Comparison of ENCODE assay signal across 9 cellular contexts in genomic region chr16:2842340-2843000, GRCh38. TPM values are rescaled to one million over a fixed set of nuclear protein-coding genes. Genes with fewer than 3 reads are reported as not detected.
DNase-seq lines count a peak whose midpoint lies in the region; TF ChIP-seq lines count a peak whose summit lies in the region.
"Had no signal": no experiment of that assay in that cellular context is flagged by ENCODE, and none has a peak within 500 bp of the region (broad histone marks: within the 10 kb centered on the region; RNA-seq: fewer than 3 reads in every experiment).

No MANE protein-coding gene starts in this region.

- no peak overlapping the region for H3K4me2 ChIP-seq in mesenchymal stem cell (ENCODE audit: low read length, poor library complexity, severe bottlenecking)

- 64% methylated on average over 40 of the region's 40 CpGs for WGBS in mesenchymal stem cell

- H2BK5ac ChIP-seq in mesenchymal stem cell (ENCODE audit: low read depth, low read length, poor library complexity, severe bottlenecking), result no peak overlapping the region

- H4K91ac ChIP-seq in mesenchymal stem cell (ENCODE audit: low read length), result peak overlapping the region; percentile 9

- H3K4ac ChIP-seq in mesenchymal stem cell (ENCODE audit: low read depth in 1 of 2, low read length in 2 of 2), result no peak overlapping the region

- no peaks in the 10 kb centered on the region for H3K79me1 ChIP-seq in mesenchymal stem cell (replicated peaks; ENCODE audit: low read length, poor library complexity, severe bottlenecking)

- TF ChIP-seq CTCF in colonic mucosa (IDR thresholded peaks at IDR 0.05), result peak; percentile 31

- no peaks in the 10 kb centered on the region for H3K9me3 ChIP-seq in colonic mucosa
- no peaks in the 10 kb centered on the region for H3K9me3 ChIP-seq in mesenchymal stem cell (ENCODE audit: control insufficient read depth, low read length)

- H2BK12ac ChIP-seq in mesenchymal stem cell (ENCODE audit: low read length in 2 of 2), result no peak overlapping the region

- no peak overlapping the region for H2AFZ ChIP-seq in mesenchymal stem cell (ENCODE audit: low read depth, low read length)

- no peak overlapping the region for H3K18ac ChIP-seq in mesenchymal stem cell (ENCODE audit: low read depth in 1 of 2, low read length in 2 of 2)

- no peak overlapping the region for H3K27ac ChIP-seq in colonic mucosa
- H3K27ac ChIP-seq in mesenchymal stem cell (ENCODE audit: low read length, poor library complexity, severe bottlenecking), result no peak overlapping the region

- no peak overlapping the region for H2BK15ac ChIP-seq in mesenchymal stem cell (ENCODE audit: low read depth, poor library complexity, severe bottlenecking)

- H3K14ac ChIP-seq in mesenchymal stem cell (ENCODE audit: low read length in 2 of 2), result no peak overlapping the region

- H3K23ac ChIP-seq in mesenchymal stem cell (ENCODE audit: low read length in 2 of 2), result no peak overlapping the region

- H3K27me3 ChIP-seq in colonic mucosa (no peaks in the 10 kb centered on the region), mesenchymal stem cell (ENCODE audit: control insufficient read depth in 1 of 2, insufficient read depth in 1 of 2, low read length in 2 of 2) (no peaks in the 10 kb centered on the region)

- H2BK120ac ChIP-seq in mesenchymal stem cell (ENCODE audit: low read depth, low read length), result no peak overlapping the region

- H2AK5ac ChIP-seq in mesenchymal stem cell (ENCODE audit: low read length, severe bottlenecking), result no peak overlapping the region

- DNase-seq in NCI-H82 (lab: John Stamatoyannopoulos, UW) (peak; percentile 42), NCI-H82 treated with DMSO at 0.1 percent for 48 hours (lab: John Stamatoyannopoulos, UW; ENCODE audit: unreplicated experiment) (no peak), colonic mucosa (peak; percentile 53), mesenchymal stem cell (no peak), dedifferentiated amniotic fluid mesenchymal stem cell (ENCODE audit: extremely low spot score) (no peak), putamen (ENCODE audit: low spot score) (no peak)
- DNase-seq in activated CD4-positive, alpha-beta T cell treated with anti-CD3 and anti-CD28 coated beads for 48 hours, result peak; percentile 95
- DNase-seq in stimulated activated CD8-positive, alpha-beta memory T cell treated with anti-CD3 and anti-CD28 coated beads, Interleukin-7, amount 100 ng/mL, for 1 hour (ENCODE audit: low read depth in 2 of 2), result peak; percentile 40 to 44

- no peaks in the 10 kb centered on the region for H3K4me1 ChIP-seq in colonic mucosa
- H3K4me1 ChIP-seq in mesenchymal stem cell (ENCODE audit: control insufficient read depth, insufficient read depth, low read depth, low read length), result peaks cover 13% of the 10 kb centered on the region

- intact Hi-C loops in colonic mucosa (cut with DNase I), result no loop called here

- H3K9ac ChIP-seq in colonic mucosa (ENCODE audit: low read depth in 2 of 2, low read length in 2 of 2) (no peak overlapping the region), mesenchymal stem cell (ENCODE audit: low read length) (no peak overlapping the region)

- H4K8ac ChIP-seq in mesenchymal stem cell (ENCODE audit: low read length), result no peak overlapping the region

- H3K4me3 ChIP-seq in colonic mucosa (no peak overlapping the region), mesenchymal stem cell (ENCODE audit: insufficient read depth in 1 of 2, low read depth in 1 of 2, low read length in 2 of 2) (peak overlapping the region in 1 of 2 experiments; percentile 62)

- no peaks in the 10 kb centered on the region for H3K36me3 ChIP-seq in colonic mucosa
- no peaks in the 10 kb centered on the region for H3K36me3 ChIP-seq in mesenchymal stem cell (ENCODE audit: control insufficient read depth in 1 of 2, insufficient read depth in 2 of 2, low read depth in 1 of 2, low read length in 2 of 2)

RNA-seq across cellular contexts. Expression of gene ZG16B, which starts 12.4 kb away (rescaled TPM):
- 10 to 100 TPM; 34.1 to 62.1 TPM for total RNA-seq in colonic mucosa
- polyA plus RNA-seq in mesenchymal stem cell (2013, experiment 1 of 2), result 2.2 TPM
- polyA plus RNA-seq in mesenchymal stem cell (2013, experiment 2 of 2), result 2.3 TPM

RNA-seq across cellular contexts. Expression of gene PRSS22, which starts 15.5 kb away (rescaled TPM):
- 1 to 10 TPM; 6.1 to 6.7 TPM for total RNA-seq in colonic mucosa
- polyA plus RNA-seq in mesenchymal stem cell (2013, experiment 1 of 2), result not detected
- polyA plus RNA-seq in mesenchymal stem cell (2013, experiment 2 of 2), result not detected

RNA-seq across cellular contexts. Expression of gene PRSS21, which starts 25.4 kb away (rescaled TPM):
- 1 to 10 TPM; 1.1 to 2.6 TPM for total RNA-seq in colonic mucosa
- not detected for polyA plus RNA-seq in mesenchymal stem cell (2013, experiment 1 of 2)
- polyA plus RNA-seq in mesenchymal stem cell (2013, experiment 2 of 2), result not detected

RNA-seq across cellular contexts. Expression of gene FLYWCH2, which starts 40.5 kb away (rescaled TPM):
- total RNA-seq in colonic mucosa, result 10 to 100 TPM; 16.2 to 24.8 TPM
- polyA plus RNA-seq in mesenchymal stem cell (2013, experiment 1 of 2), result 32.0 TPM
- 33.1 TPM for polyA plus RNA-seq in mesenchymal stem cell (2013, experiment 2 of 2)

RNA-seq across cellular contexts. Expression of gene PRSS41, which starts 44.2 kb away (rescaled TPM):
- not detected for total RNA-seq in colonic mucosa
- polyA plus RNA-seq in mesenchymal stem cell (2013, experiment 1 of 2), result not detected
- not detected for polyA plus RNA-seq in mesenchymal stem cell (2013, experiment 2 of 2)
- polyA plus RNA-seq: esophagus had no signal

Comparison
In these comparisons a context has a peak if more than half of its experiments do, and no peak if none do; other contexts are left out.
1. DNase-seq: peak in NCI-H82 (single experiment), activated CD4-positive, alpha-beta T cell treated with anti-CD3 and anti-CD28 coated beads for 48 hours (single experiment), colonic mucosa (single experiment) and stimulated activated CD8-positive, alpha-beta memory T cell treated with anti-CD3 and anti-CD28 coated beads, Interleukin-7, amount 100 ng/mL, for 1 hour (2 of 2); none in NCI-H82 treated with DMSO at 0.1 percent for 48 hours (single experiment), mesenchymal stem cell (single experiment), dedifferentiated amniotic fluid mesenchymal stem cell (single experiment) and putamen (single experiment).